Comparison of ENCODE assay signal across 25 cellular contexts in the genomic region with DNA sequence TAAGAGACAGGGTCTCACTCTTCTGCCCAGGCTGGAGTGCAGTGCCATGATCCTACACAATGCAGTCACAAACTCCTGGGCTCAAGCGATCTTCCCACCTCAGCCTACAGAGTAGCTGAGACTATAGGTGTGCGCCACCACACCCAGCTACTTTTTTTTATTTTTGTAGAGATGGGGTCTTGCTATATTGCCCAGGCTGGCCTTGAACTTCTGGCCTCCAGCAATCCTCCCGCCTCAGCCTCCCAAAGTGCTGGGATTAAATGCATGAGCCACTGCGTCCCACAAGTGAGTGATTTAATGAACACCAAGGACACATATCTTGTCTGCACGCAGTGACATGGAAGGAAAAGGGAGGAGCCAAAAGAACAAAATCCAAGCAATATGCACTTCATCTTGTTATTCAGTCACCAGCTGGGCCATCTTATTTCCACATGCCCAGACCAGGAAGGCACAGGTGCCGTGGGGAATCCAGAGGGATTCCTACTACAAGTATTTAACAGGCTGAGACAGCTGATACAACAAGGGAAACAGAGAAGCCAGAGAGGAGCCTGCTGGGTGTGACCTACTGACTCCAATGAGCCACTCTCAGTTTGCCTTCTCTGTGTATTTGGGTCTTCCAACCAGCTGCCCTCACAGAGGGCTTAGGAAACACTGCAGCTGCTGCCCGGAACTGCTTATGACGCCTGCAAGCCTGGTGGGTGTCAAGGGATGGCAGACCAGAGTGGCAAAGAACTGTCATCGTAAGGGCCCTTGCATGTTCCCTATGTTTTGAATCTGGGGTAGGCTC.
"Had no signal": no experiment of that assay in that cellular context is flagged by ENCODE, and none has a peak within 500 bp of the region (broad histone marks: within the 10 kb centered on the region; RNA-seq: fewer than 3 reads in every experiment).

No MANE protein-coding gene starts in this region.

- H3K9me3 ChIP-seq: breast epithelium, gastroesophageal sphincter, heart right ventricle, pancreas, testis, upper lobe of left lung had no signal

- H3K27me3 Mint-ChIP-seq: activated CD4-positive, alpha-beta memory T cell treated with anti-CD3 and anti-CD28 coated beads for 36 hours; activated naive CD8-positive, alpha-beta T cell treated with anti-CD3 and anti-CD28 coated beads, Interleukin-2, amount 10 ng/mL, durations not matched to agents 7 days and 5 days had no signal

- H3K27me3 ChIP-seq: breast epithelium, gastroesophageal sphincter, heart right ventricle, pancreas, testis, upper lobe of left lung had no signal

- H3K27ac Mint-ChIP-seq: activated CD4-positive, alpha-beta memory T cell treated with anti-CD3 and anti-CD28 coated beads for 36 hours; activated naive CD8-positive, alpha-beta T cell treated with anti-CD3 and anti-CD28 coated beads, Interleukin-2, amount 10 ng/mL, durations not matched to agents 7 days and 5 days; nephron progenitor cell; T-helper 1 cell treated with Interleukin-12 subunit alpha and Interleukin-12 subunit beta and Interleukin-4 antibody, amounts not matched to agents 30 μg/mL and 1 μg/mL, for 36 hours had no signal

- H3K27ac ChIP-seq: breast epithelium, coronary artery, epithelial cell of prostate, gastroesophageal sphincter, heart right ventricle, pancreas, testis, upper lobe of left lung had no signal

- H3K36me3 ChIP-seq: breast epithelium had no signal

- ATAC-seq: gastroesophageal sphincter, heart right ventricle, left cardiac atrium, pancreas, sciatic nerve had no signal

- H3K4me1 ChIP-seq: breast epithelium, testis had no signal

- H3K4me3 ChIP-seq: breast epithelium, coronary artery, gastroesophageal sphincter, heart right ventricle, pancreas, testis, upper lobe of left lung had no signal

- H3K9me3 Mint-ChIP-seq: activated CD4-positive, alpha-beta memory T cell treated with anti-CD3 and anti-CD28 coated beads for 36 hours; activated naive CD8-positive, alpha-beta T cell treated with anti-CD3 and anti-CD28 coated beads, Interleukin-2, amount 10 ng/mL, durations not matched to agents 7 days and 5 days; nephron progenitor cell; T-helper 1 cell treated with Interleukin-12 subunit alpha and Interleukin-12 subunit beta and Interleukin-4 antibody, amounts not matched to agents 30 μg/mL and 1 μg/mL, for 36 hours had no signal

- H3K4me3 Mint-ChIP-seq: activated CD4-positive, alpha-beta memory T cell treated with anti-CD3 and anti-CD28 coated beads for 36 hours; activated naive CD8-positive, alpha-beta T cell treated with anti-CD3 and anti-CD28 coated beads, Interleukin-2, amount 10 ng/mL, durations not matched to agents 7 days and 5 days; nephron progenitor cell; T-helper 1 cell treated with Interleukin-12 subunit alpha and Interleukin-12 subunit beta and Interleukin-4 antibody, amounts not matched to agents 30 μg/mL and 1 μg/mL, for 36 hours had no signal

- DNase-seq: activated CD4-positive, alpha-beta memory T cell treated with anti-CD3 and anti-CD28 coated beads for 36 hours; activated CD4-positive, alpha-beta T cell treated with anti-CD3 and anti-CD28 coated beads for 4 hours; activated CD4-positive, CD25-positive, alpha-beta regulatory T cell; activated naive CD4-positive, alpha-beta T cell treated with Interleukin-2 at 50 U/mL for 16 hours; activated naive CD8-positive, alpha-beta T cell treated with anti-CD3 and anti-CD28 coated beads, Interleukin-2, amount 10 ng/mL, durations not matched to agents 7 days and 5 days; activated T-cell treated with anti-CD3 and anti-CD28 coated beads, Interleukin-2, amount 50 U/mL, for 48 hours; amniotic stem cell; heart right ventricle; islet precursor cell; left cardiac atrium; midbrain; nephron progenitor cell; pancreas; stimulated activated CD4-positive, alpha-beta T cell treated with anti-CD3 and anti-CD28 coated beads, Interleukin-2, amount 100 ng/mL, for 48 hours; stimulated activated CD8-positive, alpha-beta memory T cell treated with anti-CD3 and anti-CD28 coated beads, Interleukin-4, amount 100 ng/mL, for 48 hours; stimulated activated naive CD4-positive, alpha-beta T cell; T1000; testis; upper lobe of left lung had no signal
